ENCODE assay signal across 8 cellular contexts in genomic region chr11:6619021-6619745, GRCh38. TPM values are rescaled to one million over a fixed set of nuclear protein-coding genes. Genes with fewer than 3 reads are reported as not detected.
A peak's percentile ranks its signal among the peaks of the same experiment; 100 is the strongest.
DNase-seq lines count a peak whose midpoint lies in the region; ATAC-seq and TF ChIP-seq lines count a peak whose summit lies in the region.

Gene TPP1 (minus strand): TSS chr11:6619422. CDS start chr11:6619400, 22 bp downstream.

- H3K18ac ChIP-seq in IMR-90 (ENCODE audit: low read depth, low read length): peak within 1 kb of the TSS; percentile 43

- peak; percentile 1; the same call in 1 of the 2 replicates for TF ChIP-seq RAD21 in IMR-90 (IDR thresholded peaks at IDR 0.05; ENCODE audit: low read length)

- peak within 1 kb of the TSS; percentile 66 for H2BK120ac ChIP-seq in IMR-90 (ENCODE audit: low read depth, low read length)

- peak within 1 kb of the TSS; percentile 81 for H3K27ac ChIP-seq in IMR-90 (ENCODE audit: insufficient read depth, low read length)
- H3K27ac ChIP-seq in OCI-LY7 (ENCODE audit: low read depth, low read length, poor library complexity, severe bottlenecking): no peak within 1 kb of the TSS

- POLR2A ChIA-PET in IMR-90 (lab: Charles Lee; ENCODE audit: unreplicated experiment): interaction anchor here (0.8 to 1.6 kb wide), 2 partner anchors 16 to 64 kb away, joined by 3 to 4 read pairs; partner anchors contain the start of gene MRPL17
- POLR2A ChIA-PET in OCI-LY7 (lab: Charles Lee): interaction anchor here (0.5 to 2.5 kb wide), 15 partner anchors 9 to 520 kb away, joined by 3 to 13 read pairs (median 5); partner anchors contain the start of genes CNGA4 and MRPL17

- H4K20me1 ChIP-seq in IMR-90 (ENCODE audit: insufficient read depth, low read length) (peaks cover 9% of the 10 kb centered on the region; the same call in 1 of the 2 replicates), OCI-LY7 (ENCODE audit: insufficient read depth, low read length) (no peaks in the 10 kb centered on the region)

- BruUV-seq in IMR-90 (replicated peaks; lab: Mats Ljungman, UMichigan): no TSS peak
- BruUV-seq in OCI-LY7 (replicated peaks; lab: Mats Ljungman, UMichigan): no TSS peak

- no peaks in the 10 kb centered on the region for H3K27me3 ChIP-seq in IMR-90 (ENCODE audit: control insufficient read depth, insufficient read depth, low read length)
- no peaks in the 10 kb centered on the region for H3K27me3 ChIP-seq in mononuclear cell (ENCODE audit: insufficient read depth, low read length)

- H3K4me1 ChIP-seq in IMR-90 (ENCODE audit: control insufficient read depth, insufficient read depth, low read length) (peaks cover 7% of the 10 kb centered on the region), OCI-LY7 (ENCODE audit: insufficient read depth, low read length, poor library complexity, severe bottlenecking) (peaks cover 32% of the 10 kb centered on the region), mononuclear cell (ENCODE audit: insufficient read depth, low read length) (peaks cover 36% of the 10 kb centered on the region)

- ATAC-seq in GM21529 (IDR thresholded peaks at IDR 0.05; ENCODE audit: unreplicated experiment): peak; percentile 99
- ATAC-seq in IMR-90 (ENCODE audit: low read depth): peak; percentile 93

- H2AFZ ChIP-seq in IMR-90 (replicated peaks; ENCODE audit: low read length, poor library complexity) (peak within 1 kb of the TSS; percentile 97), OCI-LY7 (ENCODE audit: low read length) (peak within 1 kb of the TSS; percentile 67; the same call in 1 of the 2 replicates)

- H3K9me2 ChIP-seq in OCI-LY7 (ENCODE audit: insufficient read depth, low read length): no peaks in the 10 kb centered on the region

- CTCF ChIA-PET in IMR-90 (lab: Yijun Ruan, JAX): interaction anchor here (0.6 to 2.4 kb wide), 8 partner anchors 13 to 240 kb away, joined by 3 to 17 read pairs (median 4); partner anchors contain the start of gene MRPL17
- CTCF ChIA-PET in OCI-LY7 (lab: Charles Lee; ENCODE audit: unreplicated experiment): interaction anchor here (0.6 to 1.5 kb wide), 4 partner anchors 15 to 87 kb away, joined by 3 to 4 read pairs (median 4); partner anchors contain the start of gene MRPL17

- H3K4me2 ChIP-seq in IMR-90 (ENCODE audit: low read depth, low read length): peak within 1 kb of the TSS; percentile 91
- peak within 1 kb of the TSS; percentile 95 for H3K4me2 ChIP-seq in OCI-LY7 (ENCODE audit: low read length)

- H4K91ac ChIP-seq in IMR-90 (ENCODE audit: insufficient read depth, low read depth, low read length): peak within 1 kb of the TSS; percentile 78

- no peaks in the 10 kb centered on the region; the same call in 1 of the 2 replicates for H3K79me2 ChIP-seq in OCI-LY7 (ENCODE audit: insufficient read depth, low read depth, low read length)

- peak within 1 kb of the TSS; percentile 97 for H2AK9ac ChIP-seq in IMR-90 (replicated peaks; ENCODE audit: low read depth, low read length, poor library complexity)

- peak within 1 kb of the TSS; percentile 90 for H3K9ac ChIP-seq in IMR-90 (ENCODE audit: low read depth, low read length)

- H3K4me3 ChIP-seq in IMR-90 (ENCODE audit: insufficient read depth, low read depth, low read length): peak within 1 kb of the TSS; percentile 75
- H3K4me3 ChIP-seq in OCI-LY7 (ENCODE audit: low read depth, low read length, poor library complexity, severe bottlenecking): peak within 1 kb of the TSS; percentile 87
- H3K4me3 ChIP-seq in epithelial cell of esophagus (ENCODE audit: low read length): peak within 1 kb of the TSS; percentile 89
- peak within 1 kb of the TSS; percentile 68 for H3K4me3 ChIP-seq in mononuclear cell (ENCODE audit: low read length)

- H3K79me1 ChIP-seq in IMR-90 (ENCODE audit: low read depth in 1 of 2, low read length in 2 of 2): peaks cover 9 to 45% of the 10 kb centered on the region in 2 experiments

- H3K14ac ChIP-seq in IMR-90 (replicated peaks; ENCODE audit: low read depth, low read length): peak within 1 kb of the TSS; percentile 95

- DNase-seq in DMS114 treated with DMSO at 0.1 percent for 48 hours (lab: John Stamatoyannopoulos, UW; ENCODE audit: unreplicated experiment) (peak; percentile 81), IMR-90 (peak; percentile 94), OCI-LY7 (ENCODE audit: low spot score) (peak; percentile 94), activated T-cell treated with anti-CD3 and anti-CD28 coated beads for 1 hour (ENCODE audit: low read depth) (peak; percentile 83), epithelial cell of esophagus (ENCODE audit: low read depth) (peak; percentile 95)
- DNase-seq in stimulated activated CD8-positive, alpha-beta memory T cell treated with anti-CD3 and anti-CD28 coated beads, Interleukin-4, amount 100 ng/mL, for 1 hour (ENCODE audit: low read depth in 2 of 2, low spot score in 1 of 2): peak; percentile 82 to 84

- 2% methylated on average over 6 of the region's 16 CpGs; no CpG with 5 or more reads in 1 of the 2 experiments for WGBS in IMR-90 (ENCODE audit: extremely low coverage in 2 of 2, insufficient read length in 1 of 2), 2 experiments

- peak within 1 kb of the TSS; percentile 72 for H3K56ac ChIP-seq in IMR-90 (ENCODE audit: extremely low read depth, insufficient read depth, low read length)

- H3K36me3 ChIP-seq in IMR-90 (ENCODE audit: control insufficient read depth, insufficient read depth, low read length) (peaks cover 30% of the 10 kb centered on the region; the same call in 1 of the 2 replicates), OCI-LY7 (ENCODE audit: insufficient read depth, low read length) (peaks cover 5% of the 10 kb centered on the region; the same call in 1 of the 2 replicates)

- peak within 1 kb of the TSS; percentile 79 to 91 for H4K8ac ChIP-seq in IMR-90 (ENCODE audit: low read depth in 2 of 2, low read length in 2 of 2)

- peak within 1 kb of the TSS; percentile 74 for H2BK5ac ChIP-seq in IMR-90 (ENCODE audit: low read depth, low read length, poor library complexity, severe bottlenecking)

- peak within 1 kb of the TSS; percentile 73 for H4K5ac ChIP-seq in IMR-90 (ENCODE audit: low read depth, low read length)

- intact Hi-C loops in IMR-90 (cut with micrococcal nuclease) (loop anchor here (5.0 kb wide), 1 partner anchor 138 kb away; no protein-coding TSS in a partner anchor), OCI-LY7 (cut with micrococcal nuclease; ENCODE audit: unreplicated experiment) (no loop called here)

- H3K23ac ChIP-seq in IMR-90 (ENCODE audit: low read depth, low read length): peak within 1 kb of the TSS; percentile 90

- H3K9me3 ChIP-seq in IMR-90 (ENCODE audit: control insufficient read depth, insufficient read depth, low read length) (no peaks in the 10 kb centered on the region), OCI-LY7 (ENCODE audit: low read length) (no peaks in the 10 kb centered on the region), mononuclear cell (ENCODE audit: low read depth, low read length) (no peaks in the 10 kb centered on the region)

- in situ Hi-C loops in IMR-90 (cut with MboI; ENCODE audit: low sequenced_read_pairs): loop anchor here (5.0 kb wide), 1 partner anchor 63 kb away; the partner anchor contains the start of gene MRPL17

- TF ChIP-seq POLR2A in IMR-90 (IDR thresholded peaks at IDR 0.05; ENCODE audit: low read depth, low read length): peak; percentile 68

- peak within 1 kb of the TSS; percentile 36 for H2BK20ac ChIP-seq in IMR-90 (ENCODE audit: low read depth, low read length)

- H3K9me1 ChIP-seq in IMR-90 (ENCODE audit: insufficient read depth, low read length): peaks cover 19% of the 10 kb centered on the region

- TF ChIP-seq CTCF in IMR-90 (conservative IDR thresholded peaks at IDR 0.05; ENCODE audit: low read depth, low read length) (no peak), OCI-LY7 (conservative IDR thresholded peaks at IDR 0.05; ENCODE audit: low read length) (no peak), epithelial cell of esophagus (IDR thresholded peaks at IDR 0.05; ENCODE audit: insufficient read depth, low read depth, low read length, missing control alignments) (no peak)

- peak within 1 kb of the TSS; percentile 93 for H2AK5ac ChIP-seq in IMR-90 (ENCODE audit: low read depth, low read length)

- peak within 1 kb of the TSS; percentile 66; the same call in 2 of the 3 replicates for H2BK15ac ChIP-seq in IMR-90 (ENCODE audit: low read depth, low read length)

- dilution Hi-C loops in IMR-90 (cut with HindIII; ENCODE audit: low sequenced_read_pairs, unreplicated experiment): no loop called here

- H3K4ac ChIP-seq in IMR-90 (ENCODE audit: low read depth, low read length): peak within 1 kb of the TSS; percentile 94

TF ChIP-seq in IMR-90, 13 proteins besides CTCF, POLR2A, EP300 and RAD21:
- 0 out of 2 replicates have a peak, but pooled peaks have one; percentile 3 for TF ChIP-seq NFE2L2 (IDR thresholded peaks at IDR 0.05; ENCODE audit: low read depth, low read length)
- peak; percentile 96 for TF ChIP-seq FOS (IDR thresholded peaks at IDR 0.05; ENCODE audit: low read depth, low read length)
- TF ChIP-seq MXI1 (IDR thresholded peaks at IDR 0.05; ENCODE audit: borderline replicate concordance, low read depth, low read length): no peak; the same call in 1 of the 2 replicates
- TF ChIP-seq BHLHE40 (IDR thresholded peaks at IDR 0.05; ENCODE audit: low read depth, low read length): peak; percentile 71
- no peak for TF ChIP-seq CHD1 (IDR thresholded peaks at IDR 0.05; ENCODE audit: low read depth, low read length)
- TF ChIP-seq USF2 (IDR thresholded peaks at IDR 0.05; ENCODE audit: low read depth, low read length): peak; percentile 100
- TF ChIP-seq RFX5 (IDR thresholded peaks at IDR 0.05; ENCODE audit: low read depth, low read length): peak; percentile 100

RNA-seq across cellular contexts. Expression of gene TPP1, which starts in this region (rescaled TPM):
- 16.7 and 33.5 TPM in 2 replicates for total RNA-seq in IMR-90 (2012; rRNA removed)
- 66.2 and 108 TPM in 2 replicates for polyA plus RNA-seq in IMR-90 (2012; rRNA removed)
- polyA plus RNA-seq in IMR-90 (2012; cell fraction: cytosol; rRNA removed): 41.8 and 75.0 TPM in 2 replicates
- 76.6 and 101 TPM in 2 replicates for polyA plus RNA-seq in IMR-90 (2012; cell fraction: nucleus; rRNA removed; ENCODE audit: low replicate concordance)
- 11.9 and 16.6 TPM in 2 replicates for total RNA-seq in OCI-LY7 (2014; rRNA removed; shearing (Covaris generic))
- total RNA-seq in OCI-LY7 (2022): 41.1 and 45.4 TPM in 2 replicates
- 86.2 TPM for total RNA-seq in mononuclear cell
